ENCODE assay signal across 13 cellular contexts in the genomic region with DNA sequence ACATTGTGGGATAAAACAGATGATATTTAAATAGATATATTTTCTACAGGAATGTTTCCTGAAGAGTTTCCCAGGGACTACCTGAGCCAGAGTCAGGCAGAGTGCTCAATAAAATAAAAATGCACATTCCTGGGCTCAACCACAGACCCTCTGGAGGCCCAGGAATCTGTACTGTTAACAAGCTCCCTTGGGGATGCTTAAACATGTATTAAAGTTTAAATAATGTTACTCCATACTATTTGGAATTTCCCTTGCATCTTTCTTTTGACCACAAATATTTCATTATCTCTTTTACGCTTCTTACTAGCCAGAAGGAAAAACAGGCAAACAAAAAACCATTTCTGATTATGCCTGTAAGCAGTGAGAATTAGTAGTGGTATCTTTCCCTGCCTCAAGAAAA. TPM values are rescaled to one million over a fixed set of nuclear protein-coding genes. Genes with fewer than 3 reads are reported as not detected.
A peak's percentile ranks its signal among the peaks of the same experiment; 100 is the strongest.
DNase-seq lines count a peak whose midpoint lies in the region; ATAC-seq lines count a peak whose summit lies in the region.
"Had no signal": no experiment of that assay in that cellular context is flagged by ENCODE, and none has a peak within 500 bp of the region (broad histone marks: within the 10 kb centered on the region; RNA-seq: fewer than 3 reads in every experiment).

No MANE protein-coding gene starts in this region.

- peak; percentile 36 for ATAC-seq in GM18511 (IDR thresholded peaks at IDR 0.05; ENCODE audit: unreplicated experiment)
- peak; percentile 27 for ATAC-seq in HG02571 (IDR thresholded peaks at IDR 0.05; ENCODE audit: unreplicated experiment)
- ATAC-seq in HG03457 (IDR thresholded peaks at IDR 0.05; ENCODE audit: unreplicated experiment) = peak; percentile 32
- ATAC-seq: activated naive CD4-positive, alpha-beta T cell treated with anti-CD3 and anti-CD28 coated beads, Interleukin-2, amount 50 U/mL, for 72 hours had no signal

- intact Hi-C loops in posterior vena cava (cut with DNase I) = no loop called here

- DNase-seq in foreskin melanocyte (peak; percentile 24), NCI-H2171 treated with DMSO at 0.1 percent for 48 hours (lab: John Stamatoyannopoulos, UW) (no peak), NCI-H1105 (lab: John Stamatoyannopoulos, UW) (no peak), posterior vena cava (ENCODE audit: low spot score) (no peak), ecto neural progenitor cell (ENCODE audit: low spot score) (no peak)
- DNase-seq: glutamatergic neuron, NCI-H2227 treated with DMSO at 0.1 percent for 48 hours, spleen, T1000 had no signal

RNA-seq across cellular contexts. Expression of a gene that starts 42.3 kb away (rescaled TPM):
- under 1 TPM; 0.56 to 0.90 TPM for total RNA-seq in posterior vena cava
